Comparison of ENCODE assay signal across 8 cellular contexts in genomic region chr10:43292745-43293676, GRCh38. TPM values are rescaled to one million over a fixed set of nuclear protein-coding genes. Genes with fewer than 3 reads are reported as not detected.
DNase-seq lines count a peak whose midpoint lies in the region; ATAC-seq, FAIRE-seq and TF ChIP-seq lines count a peak whose summit lies in the region.

No MANE protein-coding gene starts in this region.

- H3K9me1 ChIP-seq in endothelial cell of umbilical vein (replicated peaks; ENCODE audit: control insufficient read depth, extremely low read depth, insufficient read depth, low read length) = no peaks in the 10 kb centered on the region

- no peaks in the 10 kb centered on the region for H4K20me1 ChIP-seq in GM23338 (replicated peaks; ENCODE audit: insufficient read depth)
- no peaks in the 10 kb centered on the region for H4K20me1 ChIP-seq in endothelial cell of umbilical vein (replicated peaks; ENCODE audit: control insufficient read depth, extremely low read depth, insufficient read depth, low read length)

- POLR2A ChIA-PET in Caco-2 (lab: Charles Lee) = no interaction called here
- POLR2A ChIA-PET in endothelial cell of umbilical vein (lab: Charles Lee) = no interaction called here

- peaks cover 5% of the 10 kb centered on the region for H3K27me3 Mint-ChIP-seq in Caco-2 (ENCODE audit: insufficient read depth, unreplicated experiment)
- peaks cover 4% of the 10 kb centered on the region for H3K27me3 Mint-ChIP-seq in GM23338 (ENCODE audit: insufficient read depth, low read depth, poor library complexity)

- no peaks in the 10 kb centered on the region for H3K9me3 ChIP-seq in Caco-2
- H3K9me3 ChIP-seq in endothelial cell of umbilical vein (replicated peaks; ENCODE audit: control insufficient read depth, insufficient read depth, low read length) = no peaks in the 10 kb centered on the region
- no peaks in the 10 kb centered on the region for H3K9me3 ChIP-seq in suprapubic skin

- TF ChIP-seq CTCF in Caco-2 (IDR thresholded peaks at IDR 0.05; ENCODE audit: insufficient read depth in 1 of 2, low read depth in 1 of 2, low read length in 1 of 2, severe bottlenecking in 1 of 2, unreplicated experiment in 1 of 2) (peak; percentile 87 to 97), GM23338 (conservative IDR thresholded peaks at IDR 0.05; ENCODE audit: low read depth in 2 of 2) (peak; percentile 74 to 92), endothelial cell of umbilical vein (IDR thresholded peaks at IDR 0.05; ENCODE audit: extremely low read depth in 1 of 2, insufficient read depth in 1 of 2, low read depth in 1 of 2, low read length in 2 of 2) (peak; percentile 59 to 65), suprapubic skin (IDR thresholded peaks at IDR 0.05) (peak; percentile 49 to 73)

- H3K9me2 ChIP-seq in GM23338 (ENCODE audit: insufficient read depth) = no peaks in the 10 kb centered on the region

- dilution Hi-C loops in endothelial cell of umbilical vein (cut with MboI; ENCODE audit: extremely low pct_ligation_motif_present, low sequenced_read_pairs) = no loop called here

- TF ChIP-seq POLR2A in endothelial cell of umbilical vein (IDR thresholded peaks at IDR 0.05; ENCODE audit: low read depth, low read length) = no peak
- no peak for TF ChIP-seq POLR2A in suprapubic skin (IDR thresholded peaks at IDR 0.05)

- DNase-seq in Caco-2 (peak; percentile 77), GM23338 (ENCODE audit: low spot score) (peak; percentile 77), NCI-H2196 treated with DMSO at 0.1 percent for 48 hours (lab: John Stamatoyannopoulos, UW; ENCODE audit: unreplicated experiment) (peak; percentile 12), endothelial cell of umbilical vein (ENCODE audit: low read depth, low spot score) (peak; percentile 47), midbrain (lab: John Stamatoyannopoulos, UW) (peak; percentile 62), suprapubic skin (ENCODE audit: low spot score in 2 of 2) (peak; percentile 68 to 77)
- peak; percentile 48 to 66 for DNase-seq in activated CD4-positive, alpha-beta T cell treated with anti-CD3 and anti-CD28 coated beads, Interleukin-2, amount 50 U/mL, for 48 hours

- H3K9ac ChIP-seq in endothelial cell of umbilical vein (replicated peaks; ENCODE audit: extremely low read depth, insufficient read depth, low read length) = no peak overlapping the region

- intact Hi-C loops in Caco-2 (cut with micrococcal nuclease; ENCODE audit: unreplicated experiment) (loop anchor here (1.0 kb wide), 3 partner anchors 24 to 169 kb away; no protein-coding TSS in a partner anchor), endothelial cell of umbilical vein (cut with micrococcal nuclease) (loop anchor here (1.0 kb wide), 2 partner anchors 55 to 169 kb away; no protein-coding TSS in a partner anchor)

- H3K4me3 ChIP-seq in Caco-2 (ENCODE audit: low read depth, low read length) (no peak overlapping the region), GM23338 (no peak overlapping the region), endothelial cell of umbilical vein (replicated peaks in 1 of 3; ENCODE audit: insufficient read depth in 1 of 3, low read depth in 1 of 3, low read length in 3 of 3) (no peak overlapping the region), suprapubic skin (no peak overlapping the region)

- no peak for TF ChIP-seq EP300 in suprapubic skin (IDR thresholded peaks at IDR 0.05)

- CTCF ChIA-PET in Caco-2 (lab: Charles Lee) = interaction anchor here (0.8 to 3.3 kb wide), 12 partner anchors 11 to 129 kb away, joined by 3 to 42 read pairs (median 4); partner anchors contain the start of genes HNRNPF and RASGEF1A
- CTCF ChIA-PET in endothelial cell of umbilical vein (lab: Charles Lee) = interaction anchor here (0.6 to 3.1 kb wide), 19 partner anchors 11 to 167 kb away, joined by 3 to 70 read pairs (median 3); no protein-coding TSS in a partner anchor

- H3K4me2 ChIP-seq in GM23338 (no peak overlapping the region), endothelial cell of umbilical vein (ENCODE audit: insufficient read depth, low read length) (no peak overlapping the region)

- H3K4me1 ChIP-seq in Caco-2 = 0 out of 2 replicates have a peak, but pooled peaks cover 4% of the 10 kb centered on the region
- H3K4me1 ChIP-seq in GM23338 (ENCODE audit: insufficient read depth) = no peaks in the 10 kb centered on the region; the same call in 1 of the 2 replicates
- H3K4me1 ChIP-seq in endothelial cell of umbilical vein (ENCODE audit: control insufficient read depth, extremely low read depth, insufficient read depth, low read length) = peaks cover under 1% of the 10 kb centered on the region
- peaks cover 5% of the 10 kb centered on the region for H3K4me1 ChIP-seq in suprapubic skin

- peak; percentile 82 for FAIRE-seq in endothelial cell of umbilical vein (lab: Jason Lieb, UNC)

- H3K27ac Mint-ChIP-seq in Caco-2 (ENCODE audit: unreplicated experiment) = no peak overlapping the region
- no peak overlapping the region for H3K27ac Mint-ChIP-seq in GM23338

- no peaks in the 10 kb centered on the region for H3K36me3 Mint-ChIP-seq in Caco-2 (ENCODE audit: insufficient read depth, unreplicated experiment)
- H3K36me3 Mint-ChIP-seq in GM23338 (ENCODE audit: low read depth) = no peaks in the 10 kb centered on the region

- H3K27ac ChIP-seq in GM23338 (ENCODE audit: low read depth) = no peak overlapping the region
- H3K27ac ChIP-seq in endothelial cell of umbilical vein (ENCODE audit: insufficient read depth, low read depth, low read length) = no peak overlapping the region
- H3K27ac ChIP-seq in suprapubic skin = no peak overlapping the region

- 26% methylated on average over 13 of the region's 16 CpGs for WGBS in suprapubic skin

- H3F3A ChIP-seq in GM23338 (replicated peaks; ENCODE audit: low read depth) = no peaks in the 10 kb centered on the region

- ATAC-seq in GM23338 = peak; percentile 92
- ATAC-seq in HG03457 (IDR thresholded peaks at IDR 0.05; ENCODE audit: unreplicated experiment) = no peak

- no peaks in the 10 kb centered on the region for H3K79me2 ChIP-seq in GM23338 (replicated peaks; ENCODE audit: insufficient read depth)
- H3K79me2 ChIP-seq in endothelial cell of umbilical vein (ENCODE audit: control insufficient read depth, insufficient read depth, low read length) = no peaks in the 10 kb centered on the region

- H2AFZ ChIP-seq in GM23338 (peak overlapping the region; percentile 72; the same call in 1 of the 2 replicates), endothelial cell of umbilical vein (ENCODE audit: low read depth, low read length) (no peak overlapping the region)

- H3K4me1 Mint-ChIP-seq in Caco-2 (ENCODE audit: low read depth, unreplicated experiment) = no peaks in the 10 kb centered on the region
- peaks cover 2% of the 10 kb centered on the region; the same call in 2 of the 3 replicates for H3K4me1 Mint-ChIP-seq in GM23338

- peak overlapping the region; percentile 14 for H3K4me3 Mint-ChIP-seq in Caco-2 (ENCODE audit: unreplicated experiment)
- no peak overlapping the region for H3K4me3 Mint-ChIP-seq in GM23338

- H3K36me3 ChIP-seq in Caco-2 (ENCODE audit: control insufficient read depth, insufficient read depth, low read length) (no peaks in the 10 kb centered on the region), GM23338 (ENCODE audit: insufficient read depth) (no peaks in the 10 kb centered on the region), endothelial cell of umbilical vein (ENCODE audit: control insufficient read depth in 2 of 2, extremely low read depth in 1 of 2, insufficient read depth in 2 of 2, low read length in 2 of 2) (no peaks in the 10 kb centered on the region), suprapubic skin (no peaks in the 10 kb centered on the region)

- H3K9me3 Mint-ChIP-seq in Caco-2 (ENCODE audit: unreplicated experiment) (no peaks in the 10 kb centered on the region), GM23338 (no peaks in the 10 kb centered on the region)

- no peaks in the 10 kb centered on the region for H3K27me3 ChIP-seq in Caco-2 (replicated peaks; ENCODE audit: control insufficient read depth, insufficient read depth, low read length)
- H3K27me3 ChIP-seq in GM23338 (ENCODE audit: insufficient read depth) = no peaks in the 10 kb centered on the region
- peaks cover 0 to 4% of the 10 kb centered on the region in 2 experiments for H3K27me3 ChIP-seq in endothelial cell of umbilical vein (ENCODE audit: control insufficient read depth in 2 of 2, insufficient read depth in 2 of 2, low read length in 2 of 2)
- peaks cover 7% of the 10 kb centered on the region for H3K27me3 ChIP-seq in suprapubic skin

- BruUV-seq in Caco-2 (replicated peaks; lab: Mats Ljungman, UMichigan) = no TSS peak
- BruUV-seq in endothelial cell of umbilical vein (replicated peaks; lab: Mats Ljungman, UMichigan) = no TSS peak

TF ChIP-seq in endothelial cell of umbilical vein, 7 proteins besides CTCF, POLR2A, EP300 and RAD21:
- TF ChIP-seq POLR2AphosphoS5 (IDR thresholded peaks at IDR 0.05; ENCODE audit: insufficient read depth, low read depth, low read length) (no peak), JUN (IDR thresholded peaks at IDR 0.05; ENCODE audit: borderline replicate concordance, insufficient read depth, insufficient read length, low read depth) (no peak), MYC (IDR thresholded peaks at IDR 0.05; ENCODE audit: low read depth, low read length) (no peak), EZH2 (IDR thresholded peaks at IDR 0.05; ENCODE audit: borderline replicate concordance, low read depth, low read length, severe bottlenecking) (no peak), FOS (IDR thresholded peaks at IDR 0.05; ENCODE audit: borderline replicate concordance, insufficient read depth, low read length) (no peak), GATA2 (IDR thresholded peaks at IDR 0.05; ENCODE audit: insufficient read depth, insufficient read length, low read depth, low read length) (no peak)
- TF ChIP-seq, protein P1, sequence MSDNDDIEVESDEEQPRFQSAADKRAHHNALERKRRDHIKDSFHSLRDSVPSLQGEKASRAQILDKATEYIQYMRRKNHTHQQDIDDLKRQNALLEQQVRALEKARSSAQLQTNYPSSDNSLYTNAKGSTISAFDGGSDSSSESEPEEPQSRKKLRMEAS (IDR thresholded peaks at IDR 0.05; ENCODE audit: insufficient read depth, insufficient read length) = no peak

RNA-seq across cellular contexts. Expression of gene RASGEF1A, which starts 26.1 kb away (rescaled TPM):
- total RNA-seq in Caco-2 (2022) = 0.57 and 0.65 TPM in 2 replicates
- total RNA-seq in GM23338 (2014; rRNA removed; shearing (Covaris generic)) = 34.6 and 37.8 TPM in 2 replicates
- polyA plus RNA-seq in GM23338 (2016; fragmentation: Nextera tagmentation; extraction: Ambion mirVana) = 8.0 and 8.1 TPM in 2 replicates
- total RNA-seq in endothelial cell of umbilical vein = 0.51 and 1.6 TPM in 2 replicates
- 1.5 and 1.6 TPM in 2 replicates for polyA plus RNA-seq in endothelial cell of umbilical vein
- polyA plus RNA-seq in endothelial cell of umbilical vein (2011; cell fraction: cytosol; rRNA removed) = 1.0 and 1.5 TPM in 2 replicates
- polyA plus RNA-seq in endothelial cell of umbilical vein (2011; cell fraction: nucleus; rRNA removed) = 1.3 and 2.2 TPM in 2 replicates
- polyA plus RNA-seq in endothelial cell of umbilical vein (2012) = 0.78 and 0.91 TPM in 2 replicates
- 0.49 and 7.6 TPM in 2 replicates for polyA minus RNA-seq in endothelial cell of umbilical vein
- not detected for polyA minus RNA-seq in endothelial cell of umbilical vein (2011; cell fraction: cytosol; rRNA and poly(A)+ RNA removed)
- 0.14 and 0.48 TPM in 2 replicates for polyA minus RNA-seq in endothelial cell of umbilical vein (2011; cell fraction: nucleus; rRNA and poly(A)+ RNA removed)
- 1 to 10 TPM in 1 of 4 donors, under 1 TPM in 3; 0.59 to 2.6 (median 0.79) TPM for total RNA-seq in suprapubic skin

Comparison
In these comparisons a context has a peak if more than half of its experiments do, and no peak if none do; other contexts are left out.
1. DNase-seq: peak in every context shown above with its lines; median percentile 77 in Caco-2; 77 in GM23338; 72 in suprapubic skin; 62 in midbrain; 57 in activated CD4-positive, alpha-beta T cell treated with anti-CD3 and anti-CD28 coated beads, Interleukin-2, amount 50 U/mL, for 48 hours; 47 in endothelial cell of umbilical vein; 12 in NCI-H2196 treated with DMSO at 0.1 percent for 48 hours.